1 cellular context compared by ENCODE assay signal in the genomic region with DNA sequence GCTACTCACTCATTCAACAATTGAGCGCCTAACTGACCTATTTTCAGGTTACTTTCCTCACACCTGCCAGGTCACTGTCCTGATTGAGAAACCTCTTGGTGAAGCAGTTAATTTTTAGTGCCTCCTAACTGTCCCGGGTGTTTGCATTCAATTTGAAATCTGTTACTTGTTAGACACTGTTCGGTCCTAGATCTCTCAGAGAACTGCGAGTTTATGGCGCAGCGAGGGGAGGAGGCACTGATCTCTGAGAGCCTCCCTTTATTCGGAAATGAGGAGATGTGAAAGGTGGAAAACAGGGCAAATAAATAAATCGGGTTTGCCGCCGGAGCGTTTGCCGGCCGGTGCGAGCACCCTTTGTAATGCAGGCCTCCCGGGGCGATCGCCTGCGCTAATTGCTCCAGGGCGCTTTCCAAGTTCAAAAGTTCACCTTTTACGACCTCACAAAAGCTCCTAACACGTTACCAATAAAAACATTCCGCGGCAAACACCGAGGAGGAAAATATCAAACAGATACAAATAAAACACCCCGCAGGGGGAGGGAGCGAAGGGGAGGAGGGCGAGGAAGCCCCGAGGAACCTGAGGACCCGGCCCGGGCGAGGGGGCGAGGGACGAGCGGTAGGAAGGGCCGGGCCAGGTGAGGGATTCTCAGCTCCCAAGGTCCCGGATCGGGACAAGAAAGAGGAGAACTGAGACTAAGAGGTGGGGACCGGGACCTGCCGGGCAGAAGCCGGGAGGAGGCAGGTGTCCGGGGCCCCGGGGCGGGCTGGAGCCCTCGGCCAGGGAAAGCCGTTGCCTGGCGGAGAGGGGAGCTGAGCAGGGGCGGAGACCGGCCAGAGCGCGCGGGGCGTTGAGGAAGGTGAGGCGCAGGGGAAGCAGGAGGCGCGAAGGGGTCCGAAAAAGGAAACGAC.
A peak's percentile ranks its signal among the peaks of the same experiment; 100 is the strongest.
TF ChIP-seq lines count a peak whose summit lies in the region.

No MANE protein-coding gene starts in this region.

TF ChIP-seq in HEK293, 187 proteins besides CTCF, POLR2A, EP300 and RAD21 (continued from another document):
- TF ChIP-seq ZFP41 (tag by site-specific recombination; IDR thresholded peaks at IDR 0.05; ENCODE audit: borderline replicate concordance) (no peak), OSR2 (tag by site-specific recombination; IDR thresholded peaks at IDR 0.05) (peak; percentile 42; the same call in 1 of the 2 replicates), GFI1B (tag by site-specific recombination; IDR thresholded peaks at IDR 0.05) (no peak), ZNF10 (tag by site-specific recombination; IDR thresholded peaks at IDR 0.05) (0 out of 2 replicates have a peak, but pooled peaks have one; percentile 14), ZNF530 (tag by site-specific recombination; IDR thresholded peaks at IDR 0.05; ENCODE audit: low read depth) (no peak), ZNF223 (tag by site-specific recombination; IDR thresholded peaks at IDR 0.05) (no peak), ZNF248 (tag by site-specific recombination; IDR thresholded peaks at IDR 0.05) (no peak), ZNF561 (tag by site-specific recombination; IDR thresholded peaks at IDR 0.05; ENCODE audit: borderline replicate concordance) (peak; percentile 79), ZNF174 (tag by site-specific recombination; IDR thresholded peaks at IDR 0.05) (no peak), ZNF510 (tag by site-specific recombination; IDR thresholded peaks at IDR 0.05; ENCODE audit: insufficient replicate concordance) (no peak), ZNF335 (tag by site-specific recombination; conservative IDR thresholded peaks at IDR 0.05) (peak; percentile 99), ZNF843 (tag by site-specific recombination; IDR thresholded peaks at IDR 0.05) (peak; percentile 78), ZNF558 (tag by site-specific recombination; IDR thresholded peaks at IDR 0.05) (no peak), ZBTB1 (tag by site-specific recombination; IDR thresholded peaks at IDR 0.05) (no peak), SCRT2 (tag by site-specific recombination; IDR thresholded peaks at IDR 0.05) (no peak), ZNF175 (tag by site-specific recombination; IDR thresholded peaks at IDR 0.05) (no peak), ZNF423 (tag by site-specific recombination; IDR thresholded peaks at IDR 0.05) (peak; percentile 99), PRDM1 (tag by site-specific recombination; IDR thresholded peaks at IDR 0.05) (no peak; the same call in 1 of the 2 replicates), ZEB2 (tag by site-specific recombination; IDR thresholded peaks at IDR 0.05) (peak; percentile 79; the same call in 1 of the 2 replicates), KLF8 (tag by site-specific recombination; IDR thresholded peaks at IDR 0.05) (peak; percentile 26; the same call in 1 of the 2 replicates), ZNF121 (tag by site-specific recombination; IDR thresholded peaks at IDR 0.05) (no peak)
- TF ChIP-seq, protein P1, sequence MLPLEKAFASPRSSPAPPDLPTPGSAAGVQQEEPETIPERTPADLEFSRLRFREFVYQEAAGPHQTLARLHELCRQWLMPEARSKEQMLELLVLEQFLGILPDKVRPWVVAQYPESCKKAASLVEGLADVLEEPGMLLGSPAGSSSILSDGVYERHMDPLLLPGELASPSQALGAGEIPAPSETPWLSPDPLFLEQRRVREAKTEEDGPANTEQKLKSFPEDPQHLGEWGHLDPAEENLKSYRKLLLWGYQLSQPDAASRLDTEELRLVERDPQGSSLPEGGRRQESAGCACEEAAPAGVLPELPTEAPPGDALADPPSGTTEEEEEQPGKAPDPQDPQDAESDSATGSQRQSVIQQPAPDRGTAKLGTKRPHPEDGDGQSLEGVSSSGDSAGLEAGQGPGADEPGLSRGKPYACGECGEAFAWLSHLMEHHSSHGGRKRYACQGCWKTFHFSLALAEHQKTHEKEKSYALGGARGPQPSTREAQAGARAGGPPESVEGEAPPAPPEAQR (tag by site-specific recombination; IDR thresholded peaks at IDR 0.05), result no peak
- TF ChIP-seq, protein P2, sequence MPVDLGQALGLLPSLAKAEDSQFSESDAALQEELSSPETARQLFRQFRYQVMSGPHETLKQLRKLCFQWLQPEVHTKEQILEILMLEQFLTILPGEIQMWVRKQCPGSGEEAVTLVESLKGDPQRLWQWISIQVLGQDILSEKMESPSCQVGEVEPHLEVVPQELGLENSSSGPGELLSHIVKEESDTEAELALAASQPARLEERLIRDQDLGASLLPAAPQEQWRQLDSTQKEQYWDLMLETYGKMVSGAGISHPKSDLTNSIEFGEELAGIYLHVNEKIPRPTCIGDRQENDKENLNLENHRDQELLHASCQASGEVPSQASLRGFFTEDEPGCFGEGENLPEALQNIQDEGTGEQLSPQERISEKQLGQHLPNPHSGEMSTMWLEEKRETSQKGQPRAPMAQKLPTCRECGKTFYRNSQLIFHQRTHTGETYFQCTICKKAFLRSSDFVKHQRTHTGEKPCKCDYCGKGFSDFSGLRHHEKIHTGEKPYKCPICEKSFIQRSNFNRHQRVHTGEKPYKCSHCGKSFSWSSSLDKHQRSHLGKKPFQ (tag by site-specific recombination; IDR thresholded peaks at IDR 0.05), result 0 out of 2 replicates have a peak, but pooled peaks have one; percentile 62
- TF ChIP-seq, protein P3, sequence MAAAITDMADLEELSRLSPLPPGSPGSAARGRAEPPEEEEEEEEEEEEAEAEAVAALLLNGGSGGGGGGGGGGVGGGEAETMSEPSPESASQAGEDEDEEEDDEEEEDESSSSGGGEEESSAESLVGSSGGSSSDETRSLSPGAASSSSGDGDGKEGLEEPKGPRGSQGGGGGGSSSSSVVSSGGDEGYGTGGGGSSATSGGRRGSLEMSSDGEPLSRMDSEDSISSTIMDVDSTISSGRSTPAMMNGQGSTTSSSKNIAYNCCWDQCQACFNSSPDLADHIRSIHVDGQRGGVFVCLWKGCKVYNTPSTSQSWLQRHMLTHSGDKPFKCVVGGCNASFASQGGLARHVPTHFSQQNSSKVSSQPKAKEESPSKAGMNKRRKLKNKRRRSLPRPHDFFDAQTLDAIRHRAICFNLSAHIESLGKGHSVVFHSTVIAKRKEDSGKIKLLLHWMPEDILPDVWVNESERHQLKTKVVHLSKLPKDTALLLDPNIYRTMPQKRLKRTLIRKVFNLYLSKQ (tag by site-specific recombination; IDR thresholded peaks at IDR 0.05; ENCODE audit: borderline replicate concordance), result no peak
- TF ChIP-seq, protein P4, sequence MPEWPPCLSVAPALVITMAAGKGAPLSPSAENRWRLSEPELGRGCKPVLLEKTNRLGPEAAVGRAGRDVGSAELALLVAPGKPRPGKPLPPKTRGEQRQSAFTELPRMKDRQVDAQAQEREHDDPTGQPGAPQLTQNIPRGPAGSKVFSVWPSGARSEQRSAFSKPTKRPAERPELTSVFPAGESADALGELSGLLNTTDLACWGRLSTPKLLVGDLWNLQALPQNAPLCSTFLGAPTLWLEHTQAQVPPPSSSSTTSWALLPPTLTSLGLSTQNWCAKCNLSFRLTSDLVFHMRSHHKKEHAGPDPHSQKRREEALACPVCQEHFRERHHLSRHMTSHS (tag by site-specific recombination; IDR thresholded peaks at IDR 0.05), result 0 out of 2 replicates have a peak, but pooled peaks have one; percentile 37
- TF ChIP-seq, protein P5, sequence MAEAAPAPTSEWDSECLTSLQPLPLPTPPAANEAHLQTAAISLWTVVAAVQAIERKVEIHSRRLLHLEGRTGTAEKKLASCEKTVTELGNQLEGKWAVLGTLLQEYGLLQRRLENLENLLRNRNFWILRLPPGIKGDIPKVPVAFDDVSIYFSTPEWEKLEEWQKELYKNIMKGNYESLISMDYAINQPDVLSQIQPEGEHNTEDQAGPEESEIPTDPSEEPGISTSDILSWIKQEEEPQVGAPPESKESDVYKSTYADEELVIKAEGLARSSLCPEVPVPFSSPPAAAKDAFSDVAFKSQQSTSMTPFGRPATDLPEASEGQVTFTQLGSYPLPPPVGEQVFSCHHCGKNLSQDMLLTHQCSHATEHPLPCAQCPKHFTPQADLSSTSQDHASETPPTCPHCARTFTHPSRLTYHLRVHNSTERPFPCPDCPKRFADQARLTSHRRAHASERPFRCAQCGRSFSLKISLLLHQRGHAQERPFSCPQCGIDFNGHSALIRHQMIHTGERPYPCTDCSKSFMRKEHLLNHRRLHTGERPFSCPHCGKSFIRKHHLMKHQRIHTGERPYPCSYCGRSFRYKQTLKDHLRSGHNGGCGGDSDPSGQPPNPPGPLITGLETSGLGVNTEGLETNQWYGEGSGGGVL (tag by site-specific recombination; IDR thresholded peaks at IDR 0.05), result no peak
